20 cellular contexts compared by ENCODE assay signal in the genomic region with DNA sequence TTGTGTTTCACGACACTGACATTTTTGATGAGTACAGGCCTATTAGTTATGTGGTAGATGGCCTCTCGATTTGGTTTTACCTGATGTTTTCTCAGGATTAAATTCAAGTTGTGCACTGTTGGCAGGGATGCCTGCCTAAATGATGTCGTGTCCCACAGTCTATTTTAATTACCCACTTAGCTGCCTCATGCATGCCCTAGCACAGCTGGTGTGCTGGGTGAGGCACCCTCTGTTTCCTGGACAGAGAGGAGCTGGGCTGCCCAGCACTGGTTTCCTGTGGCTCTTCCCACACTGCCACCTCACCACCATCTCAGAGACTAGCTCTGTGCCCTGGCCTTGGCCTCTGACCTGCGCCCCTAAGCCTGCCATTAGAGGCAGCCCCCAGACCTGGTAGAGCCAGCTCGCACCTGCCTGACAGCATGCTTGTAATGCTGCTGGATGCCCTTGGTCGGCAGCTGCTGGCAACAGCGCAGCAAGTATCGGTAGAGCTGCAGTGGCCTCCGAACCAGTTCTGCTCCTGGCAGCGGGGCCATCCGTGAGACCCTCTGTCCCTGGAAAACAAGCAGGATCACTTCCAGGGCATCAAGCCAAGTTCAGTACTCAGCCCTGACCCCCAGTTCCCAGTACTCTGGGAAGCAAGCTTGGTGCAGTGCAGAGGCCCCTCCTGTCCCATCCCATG.
"Had no signal": no experiment of that assay in that cellular context is flagged by ENCODE, and none has a peak within 500 bp of the region (broad histone marks: within the 10 kb centered on the region; RNA-seq: fewer than 3 reads in every experiment).

No MANE protein-coding gene starts in this region.

- H3K9me3 ChIP-seq: neutrophil, pancreas, psoas muscle, right atrium auricular region, stomach, suprapubic skin, tibial nerve had no signal

- ATAC-seq: left lobe of liver, natural killer cell, pancreas, psoas muscle had no signal

- H3K27me3 ChIP-seq: neutrophil, pancreas, right atrium auricular region, stomach, suprapubic skin, tibial nerve had no signal

- H3K4me1 ChIP-seq: pancreas, psoas muscle, right atrium auricular region, stomach, suprapubic skin had no signal

- H3K36me3 ChIP-seq: neutrophil, pancreas, right atrium auricular region had no signal

- H3K4me3 ChIP-seq: lung, pancreas, psoas muscle, right atrium auricular region, stomach, suprapubic skin, tibial nerve had no signal

- DNase-seq: activated CD4-positive, alpha-beta memory T cell treated with anti-CD3 and anti-CD28 coated beads for 36 hours; activated CD4-positive, alpha-beta T cell treated with anti-CD3 and anti-CD28 coated beads for 4 hours; activated CD4-positive, CD25-positive, alpha-beta regulatory T cell; activated effector memory CD4-positive, alpha-beta T cell treated with anti-CD3 and anti-CD28 coated beads, Interleukin-2, amount 50 U/mL, for 16 hours; activated naive CD4-positive, alpha-beta T cell treated with anti-CD3 and anti-CD28 coated beads, Interleukin-2, amount 10 ng/mL, durations not matched to agents 7 days and 5 days; activated T-cell treated with anti-CD3 and anti-CD28 coated beads for 4 hours; amygdala; cortex of kidney; kidney; natural killer cell; psoas muscle; stomach had no signal

- H3K27ac ChIP-seq: epithelial cell of prostate, neutrophil, pancreas, psoas muscle, right atrium auricular region, stomach, suprapubic skin, tibial nerve had no signal
